8 cellular contexts compared by ENCODE assay signal in genomic region chr17:17900615-17901520, GRCh38.
DNase-seq lines count a peak whose midpoint lies in the region; ATAC-seq and TF ChIP-seq lines count a peak whose summit lies in the region.

No MANE protein-coding gene starts in this region.

- no peak overlapping the region for H3K4me3 ChIP-seq in BLaER1 treated with 17β-estradiol and CSF1 and Interleukin-3, amounts not matched to agents 10 nM and 100 nM
- no peak overlapping the region for H3K4me3 ChIP-seq in choroid plexus epithelial cell (ENCODE audit: low read depth, low read length)
- H3K4me3 ChIP-seq in mesendoderm (ENCODE audit: low read length), result no peak overlapping the region
- H3K4me3 ChIP-seq in CD8-positive, alpha-beta memory T cell (ENCODE audit: low read length), result no peak overlapping the region

- H4K5ac ChIP-seq in mesendoderm (ENCODE audit: low read length), result no peak overlapping the region

- intact Hi-C loops in activated T-helper 2 cell treated with anti-CD3 and anti-CD28 coated beads, Interferon-gamma antibody, Interleukin-2, Interleukin-4, amounts not matched to agents 10 μg/mL and 5 μg/mL and 100 μg/mL, durations not matched to agents 14 hours and 24 hours and 36 hours (cut with micrococcal nuclease), result no loop called here

- H3K27me3 Mint-ChIP-seq in activated T-helper 2 cell treated with anti-CD3 and anti-CD28 coated beads, Interferon-gamma antibody, Interleukin-2, Interleukin-4, amounts not matched to agents 10 μg/mL and 5 μg/mL and 100 μg/mL, durations not matched to agents 14 hours and 24 hours and 36 hours (ENCODE audit: low read depth), result no peaks in the 10 kb centered on the region
- no peaks in the 10 kb centered on the region for H3K27me3 Mint-ChIP-seq in CD8-positive, alpha-beta memory T cell

- no peak overlapping the region for H3K56ac ChIP-seq in mesendoderm (ENCODE audit: low read length)

- no peak overlapping the region for H2BK5ac ChIP-seq in mesendoderm (ENCODE audit: low read length)

- TF ChIP-seq CTCF in choroid plexus epithelial cell (conservative IDR thresholded peaks at IDR 0.05; ENCODE audit: low read depth, low read length), result no peak

- CTCF ChIA-PET in CD8-positive, alpha-beta memory T cell (lab: Charles Lee), result interaction anchor here (0.7 to 1.3 kb wide), 4 partner anchors 10 to 133 kb away, joined by 3 read pairs; no protein-coding TSS in a partner anchor

- H3K23ac ChIP-seq in mesendoderm (ENCODE audit: low read length), result no peak overlapping the region

- no peak overlapping the region for H3K4me3 Mint-ChIP-seq in activated T-helper 2 cell treated with anti-CD3 and anti-CD28 coated beads, Interferon-gamma antibody, Interleukin-2, Interleukin-4, amounts not matched to agents 10 μg/mL and 5 μg/mL and 100 μg/mL, durations not matched to agents 14 hours and 24 hours and 36 hours (ENCODE audit: low read depth)
- peak overlapping the region in 1 of 7 donors; percentile 32 for H3K4me3 Mint-ChIP-seq in CD8-positive, alpha-beta memory T cell

- DNase-seq in NCI-H2196 (lab: John Stamatoyannopoulos, UW; ENCODE audit: unreplicated experiment), result peak; percentile 76
- peak; percentile 94 for DNase-seq in choroid plexus epithelial cell (ENCODE audit: low read depth)
- peak; percentile 30 for DNase-seq in mesendoderm
- DNase-seq in cerebellar nuclear complex (lab: John Stamatoyannopoulos, UW), result no peak
- no peak for DNase-seq in activated T-helper 2 cell treated with anti-CD3 and anti-CD28 coated beads, Interferon-gamma antibody, Interleukin-2, Interleukin-4, amounts not matched to agents 10 μg/mL and 5 μg/mL and 100 μg/mL, durations not matched to agents 14 hours and 24 hours and 36 hours (ENCODE audit: low spot score)
- no peak for DNase-seq in CD8-positive, alpha-beta memory T cell

- H3K18ac ChIP-seq in mesendoderm (ENCODE audit: low read length), result no peak overlapping the region

- no peak overlapping the region for H2AK5ac ChIP-seq in mesendoderm (ENCODE audit: low read length)

- H4K8ac ChIP-seq in mesendoderm (ENCODE audit: low read depth, low read length), result no peak overlapping the region

- no peaks in the 10 kb centered on the region for H4K20me1 ChIP-seq in BLaER1 treated with 17β-estradiol and CSF1 and Interleukin-3, amounts not matched to agents 10 nM and 100 nM

- H3K4me1 ChIP-seq in BLaER1 treated with 17β-estradiol and CSF1 and Interleukin-3, amounts not matched to agents 10 nM and 100 nM, result peaks cover 18 to 44% (median 32%) of the 10 kb centered on the region in 10 experiments
- H3K4me1 ChIP-seq in mesendoderm (ENCODE audit: control insufficient read depth, low read depth, low read length), result no peaks in the 10 kb centered on the region
- no peaks in the 10 kb centered on the region for H3K4me1 ChIP-seq in CD8-positive, alpha-beta memory T cell (ENCODE audit: insufficient read depth, low read length)

- H3K9me3 Mint-ChIP-seq in activated T-helper 2 cell treated with anti-CD3 and anti-CD28 coated beads, Interferon-gamma antibody, Interleukin-2, Interleukin-4, amounts not matched to agents 10 μg/mL and 5 μg/mL and 100 μg/mL, durations not matched to agents 14 hours and 24 hours and 36 hours, result no peaks in the 10 kb centered on the region
- no peaks in the 10 kb centered on the region for H3K9me3 Mint-ChIP-seq in CD8-positive, alpha-beta memory T cell

- peak overlapping the region in 2 of 11 experiments; percentile 0 to 21; a peak in 2 of 22 replicates for H3K9ac ChIP-seq in BLaER1 treated with 17β-estradiol and CSF1 and Interleukin-3, amounts not matched to agents 10 nM and 100 nM
- no peak overlapping the region for H3K9ac ChIP-seq in mesendoderm (ENCODE audit: low read length)

- H3K9me3 ChIP-seq in BLaER1 treated with 17β-estradiol and CSF1 and Interleukin-3, amounts not matched to agents 10 nM and 100 nM (replicated peaks in 1 of 11), result no peaks in the 10 kb centered on the region
- no peaks in the 10 kb centered on the region for H3K9me3 ChIP-seq in CD8-positive, alpha-beta memory T cell (ENCODE audit: low read length)

- H2BK15ac ChIP-seq in mesendoderm (replicated peaks; ENCODE audit: low read depth), result no peak overlapping the region

- WGBS in mesendoderm (ENCODE audit: extremely low coverage, insufficient coverage, low lambda C conversion rate), result no CpG with 5 or more reads among the region's 7 CpGs

- H3K4me1 Mint-ChIP-seq in activated T-helper 2 cell treated with anti-CD3 and anti-CD28 coated beads, Interferon-gamma antibody, Interleukin-2, Interleukin-4, amounts not matched to agents 10 μg/mL and 5 μg/mL and 100 μg/mL, durations not matched to agents 14 hours and 24 hours and 36 hours (ENCODE audit: low read depth), result no peaks in the 10 kb centered on the region
- peaks cover 0 to 8% (median 2%) of the 10 kb centered on the region in 3 donors for H3K4me1 Mint-ChIP-seq in CD8-positive, alpha-beta memory T cell

- no peak overlapping the region for H3K4ac ChIP-seq in mesendoderm (ENCODE audit: low read depth, low read length)

- H3K27ac ChIP-seq in BLaER1 treated with 17β-estradiol and CSF1 and Interleukin-3, amounts not matched to agents 10 nM and 100 nM, result peak overlapping the region in 1 of 11 experiments; percentile 32; a peak in 2 of 22 replicates
- no peak overlapping the region for H3K27ac ChIP-seq in mesendoderm (ENCODE audit: low read depth, low read length)
- no peak overlapping the region for H3K27ac ChIP-seq in CD8-positive, alpha-beta memory T cell (ENCODE audit: low read depth, low read length)

- no peak overlapping the region for H2BK120ac ChIP-seq in mesendoderm (ENCODE audit: low read depth, low read length)

- no peak for ATAC-seq in GM21526 (IDR thresholded peaks at IDR 0.05; ENCODE audit: low FRiP score, unreplicated experiment)

- POLR2A ChIA-PET in CD8-positive, alpha-beta memory T cell (lab: Charles Lee), result no interaction called here

- H3K79me1 ChIP-seq in mesendoderm (ENCODE audit: low read length), result no peaks in the 10 kb centered on the region

- peaks cover 3% of the 10 kb centered on the region for H3K36me3 Mint-ChIP-seq in activated T-helper 2 cell treated with anti-CD3 and anti-CD28 coated beads, Interferon-gamma antibody, Interleukin-2, Interleukin-4, amounts not matched to agents 10 μg/mL and 5 μg/mL and 100 μg/mL, durations not matched to agents 14 hours and 24 hours and 36 hours (ENCODE audit: low read depth)
- peaks cover 0 to 59% (median 17%) of the 10 kb centered on the region in 3 donors for H3K36me3 Mint-ChIP-seq in CD8-positive, alpha-beta memory T cell

- H3K27me3 ChIP-seq in BLaER1 treated with 17β-estradiol and CSF1 and Interleukin-3, amounts not matched to agents 10 nM and 100 nM, result no peaks in the 10 kb centered on the region
- no peaks in the 10 kb centered on the region for H3K27me3 ChIP-seq in mesendoderm (ENCODE audit: insufficient read depth, low read length, poor library complexity)
- H3K27me3 ChIP-seq in CD8-positive, alpha-beta memory T cell (ENCODE audit: insufficient read depth, low read length, poor library complexity, severe bottlenecking), result no peaks in the 10 kb centered on the region

- H3K36me3 ChIP-seq in BLaER1 treated with 17β-estradiol and CSF1 and Interleukin-3, amounts not matched to agents 10 nM and 100 nM, result peaks cover 0 to 43% (median 8%) of the 10 kb centered on the region in 11 experiments; a peak in 12 of 22 replicates
- no peaks in the 10 kb centered on the region for H3K36me3 ChIP-seq in mesendoderm (ENCODE audit: control insufficient read depth, insufficient read depth, low read length)
- H3K36me3 ChIP-seq in CD8-positive, alpha-beta memory T cell (ENCODE audit: insufficient read depth, low read length), result peaks cover 23% of the 10 kb centered on the region

- peak overlapping the region; percentile 17 to 70 (median 63) for H3K4me2 ChIP-seq in BLaER1 treated with 17β-estradiol and CSF1 and Interleukin-3, amounts not matched to agents 10 nM and 100 nM
- no peak overlapping the region for H3K4me2 ChIP-seq in mesendoderm (ENCODE audit: low read length)

- no peak overlapping the region for H3K27ac Mint-ChIP-seq in activated T-helper 2 cell treated with anti-CD3 and anti-CD28 coated beads, Interferon-gamma antibody, Interleukin-2, Interleukin-4, amounts not matched to agents 10 μg/mL and 5 μg/mL and 100 μg/mL, durations not matched to agents 14 hours and 24 hours and 36 hours
- no peak overlapping the region for H3K27ac Mint-ChIP-seq in CD8-positive, alpha-beta memory T cell

- no peaks in the 10 kb centered on the region for H3K79me2 ChIP-seq in mesendoderm (ENCODE audit: control insufficient read depth, insufficient read depth, low read length)

Comparison
In these comparisons a context has a peak if more than half of its experiments do, and no peak if none do; other contexts are left out.
1. DNase-seq: peak in NCI-H2196 (single experiment), choroid plexus epithelial cell (single experiment) and mesendoderm (single experiment); none in cerebellar nuclear complex (0 of 2), activated T-helper 2 cell treated with anti-CD3 and anti-CD28 coated beads, Interferon-gamma antibody, Interleukin-2, Interleukin-4, amounts not matched to agents 10 μg/mL and 5 μg/mL and 100 μg/mL, durations not matched to agents 14 hours and 24 hours and 36 hours (single experiment) and CD8-positive, alpha-beta memory T cell (0 of 5).